ENCODE assay signal across 8 cellular contexts in genomic region chr17:74842599-74843351, GRCh38. TPM values are rescaled to one million over a fixed set of nuclear protein-coding genes. Genes with fewer than 3 reads are reported as not detected.
DNase-seq lines count a peak whose midpoint lies in the region; ATAC-seq and TF ChIP-seq lines count a peak whose summit lies in the region.

No MANE protein-coding gene starts in this region.

- WGBS in heart right ventricle, 2 donors: 2 to 4% methylated on average over 73 to 88 of the region's 88 CpGs

- peak overlapping the region; percentile 73 for H3K9ac ChIP-seq in ES-I3 (ENCODE audit: low read depth, low read length)

- H3K27ac ChIP-seq in heart right ventricle: peak overlapping the region in 4 of 10 donors; percentile 63 to 73 (median 66)

- DNase-seq in NCI-H1436 (lab: John Stamatoyannopoulos, UW) (peak; percentile 71), amniotic stem cell (lab: John Stamatoyannopoulos, UW) (peak; percentile 16), heart right ventricle (peak; percentile 62 to 83), pons (ENCODE audit: low spot score) (peak; percentile 66), activated gamma-delta T cell treated with Interleukin-2 at 50 U/mL for 16 hours (no peak)

- H3K4me1 ChIP-seq in ES-I3 (ENCODE audit: insufficient read depth, low read length) (peaks cover 21% of the 10 kb centered on the region), heart right ventricle (peaks cover 14 to 30% (median 25%) of the 10 kb centered on the region in 9 donors)

- peak; percentile 39 to 76 (median 63) for TF ChIP-seq CTCF in heart right ventricle (IDR thresholded peaks at IDR 0.05)

- ATAC-seq in heart right ventricle: peak; percentile 53 to 86 (median 70)
- no peak for ATAC-seq in GM18867 (IDR thresholded peaks at IDR 0.05; ENCODE audit: unreplicated experiment)
- no peak for ATAC-seq in GM21717 (IDR thresholded peaks at IDR 0.05; ENCODE audit: unreplicated experiment)

- H3K4me3 ChIP-seq in heart right ventricle: peak overlapping the region in 9 of 10 donors; percentile 33 to 51 (median 43)

- H3K27me3 ChIP-seq in heart right ventricle: peaks cover 0 to 20% (median 6%) of the 10 kb centered on the region in 7 donors

- H3K9me3 ChIP-seq in ES-I3 (ENCODE audit: control insufficient read depth, insufficient read depth, low read length) (no peaks in the 10 kb centered on the region), heart right ventricle (no peaks in the 10 kb centered on the region)

- no peaks in the 10 kb centered on the region for H3K36me3 ChIP-seq in ES-I3 (ENCODE audit: insufficient read depth, low read length)
- H3K36me3 ChIP-seq in heart right ventricle: peaks cover 0 to 8% (median 0%) of the 10 kb centered on the region in 9 donors

- intact Hi-C loops in heart right ventricle (cut with DNase I): no loop called here

RNA-seq across cellular contexts. Expression of gene GRIN2C, which starts 16.9 kb away (rescaled TPM):
- under 1 TPM; 0.13 to 0.66 (median 0.27) TPM for total RNA-seq in heart right ventricle
- polyA plus RNA-seq in heart right ventricle: under 1 TPM; 0.44 to 0.61 TPM

RNA-seq across cellular contexts. Expression of gene FDXR, which starts 30.0 kb away (rescaled TPM):
- total RNA-seq in heart right ventricle: 1 to 10 TPM; 2.4 to 6.3 (median 3.9) TPM
- polyA plus RNA-seq in heart right ventricle: 1 to 10 TPM; 3.3 to 5.3 TPM

RNA-seq across cellular contexts. Expression of gene FADS6, which starts 50.7 kb away (rescaled TPM):
- not detected for total RNA-seq in heart right ventricle
- polyA plus RNA-seq in heart right ventricle: not detected

Comparison
In these comparisons a context has a peak if more than half of its experiments do, and no peak if none do; other contexts are left out.
1. ATAC-seq: peak in heart right ventricle (8 of 8); none in GM18867 (single experiment) and GM21717 (single experiment).